8 cellular contexts compared by ENCODE assay signal in genomic region chr20:31822421-31823330, GRCh38. TPM values are rescaled to one million over a fixed set of nuclear protein-coding genes. Genes with fewer than 3 reads are reported as not detected.
DNase-seq lines count a peak whose midpoint lies in the region; ATAC-seq and TF ChIP-seq lines count a peak whose summit lies in the region.

No MANE protein-coding gene starts in this region.

- no peaks in the 10 kb centered on the region for H3K36me3 ChIP-seq in effector memory CD4-positive, alpha-beta T cell (ENCODE audit: control insufficient read depth, insufficient read depth, low read length)

- H3K36me3 Mint-ChIP-seq in activated CD8-positive, alpha-beta T cell treated with anti-CD3 and anti-CD28 coated beads, Interleukin-2, amount 10 ng/mL, durations not matched to agents 7 days and 5 days (ENCODE audit: low read depth) = no peaks in the 10 kb centered on the region

- no peaks in the 10 kb centered on the region for H3K27me3 Mint-ChIP-seq in activated CD8-positive, alpha-beta T cell treated with anti-CD3 and anti-CD28 coated beads, Interleukin-2, amount 10 ng/mL, durations not matched to agents 7 days and 5 days (ENCODE audit: low read depth)

- no peak overlapping the region for H3K4me3 Mint-ChIP-seq in activated CD8-positive, alpha-beta T cell treated with anti-CD3 and anti-CD28 coated beads, Interleukin-2, amount 10 ng/mL, durations not matched to agents 7 days and 5 days

- no peak overlapping the region for H3K27ac ChIP-seq in effector memory CD4-positive, alpha-beta T cell (ENCODE audit: insufficient read depth, low read length, poor library complexity, severe bottlenecking)

- peaks cover 16% of the 10 kb centered on the region for H3K4me1 Mint-ChIP-seq in activated CD8-positive, alpha-beta T cell treated with anti-CD3 and anti-CD28 coated beads, Interleukin-2, amount 10 ng/mL, durations not matched to agents 7 days and 5 days (ENCODE audit: low read depth)

- peaks cover 3% of the 10 kb centered on the region for H3K4me1 ChIP-seq in effector memory CD4-positive, alpha-beta T cell (ENCODE audit: control insufficient read depth, insufficient read depth, low read length, poor library complexity, severe bottlenecking)

- TF ChIP-seq CTCF in GM10248 (IDR thresholded peaks at IDR 0.05; ENCODE audit: control extremely low read depth, extremely low read depth, low read depth, missing control alignments) = peak; percentile 96

- DNase-seq in GM10248 (ENCODE audit: extremely low spot score) (peak; percentile 92), NCI-H69 (lab: John Stamatoyannopoulos, UW) (peak; percentile 98), midbrain (lab: John Stamatoyannopoulos, UW) (peak; percentile 75)
- peak; percentile 82 for DNase-seq in activated CD8-positive, alpha-beta T cell treated with anti-CD3 and anti-CD28 coated beads, Interleukin-2, amount 10 ng/mL, durations not matched to agents 7 days and 5 days
- peak; percentile 42 to 65 (median 59) for DNase-seq in effector memory CD4-positive, alpha-beta T cell
- DNase-seq in stimulated activated CD8-positive, alpha-beta memory T cell treated with anti-CD3 and anti-CD28 coated beads, Interleukin-4, amount 100 ng/mL, for 1 hour (ENCODE audit: low read depth in 2 of 2, low spot score in 1 of 2) = peak; percentile 57 to 62

- H3K27me3 ChIP-seq in effector memory CD4-positive, alpha-beta T cell (replicated peaks; ENCODE audit: control insufficient read depth, insufficient read depth, low read length, poor library complexity, severe bottlenecking) = no peaks in the 10 kb centered on the region

- H3K9me3 Mint-ChIP-seq in activated CD8-positive, alpha-beta T cell treated with anti-CD3 and anti-CD28 coated beads, Interleukin-2, amount 10 ng/mL, durations not matched to agents 7 days and 5 days (ENCODE audit: insufficient read depth) = no peaks in the 10 kb centered on the region

- H3K4me3 ChIP-seq in effector memory CD4-positive, alpha-beta T cell (ENCODE audit: insufficient read depth, low read depth, low read length, poor library complexity, severe bottlenecking) = no peak overlapping the region

- POLR2A ChIA-PET in GM10248 (lab: Yijun Ruan, JAX) = no interaction called here
- POLR2A ChIA-PET in activated CD8-positive, alpha-beta T cell treated with anti-CD3 and anti-CD28 coated beads, Interleukin-2, amount 10 ng/mL, durations not matched to agents 7 days and 5 days (lab: Charles Lee) = interaction anchor here (1.3 kb wide), 1 partner anchor 24 kb away, joined by 5 read pairs; no protein-coding TSS in a partner anchor

- CTCF ChIA-PET in GM10248 (lab: Yijun Ruan, JAX) = interaction anchor here (0.6 to 15.0 kb wide), 49 partner anchors 9 to 956 kb away, joined by 3 to 154 read pairs (median 4); partner anchors contain the start of genes BCL2L1, FOXS1 and PDRG1
- CTCF ChIA-PET in activated CD8-positive, alpha-beta T cell treated with anti-CD3 and anti-CD28 coated beads, Interleukin-2, amount 10 ng/mL, durations not matched to agents 7 days and 5 days (lab: Charles Lee) = interaction anchor here (0.6 to 3.7 kb wide), 37 partner anchors 9 to 851 kb away, joined by 3 to 53 read pairs (median 4); partner anchors contain the start of genes C20orf203, FOXS1, PDRG1 and TPX2

- ATAC-seq in HG03354 (IDR thresholded peaks at IDR 0.05; ENCODE audit: poor library complexity, severe bottlenecking, unreplicated experiment) (peak; percentile 74), HG03457 (IDR thresholded peaks at IDR 0.05; ENCODE audit: unreplicated experiment) (no peak)
- peak; percentile 86 for ATAC-seq in activated CD8-positive, alpha-beta T cell treated with anti-CD3 and anti-CD28 coated beads, Interleukin-2, amount 10 ng/mL, durations not matched to agents 7 days and 5 days

- no peaks in the 10 kb centered on the region for H3K9me3 ChIP-seq in effector memory CD4-positive, alpha-beta T cell (ENCODE audit: control insufficient read depth, low read length)

- H3K27ac Mint-ChIP-seq in activated CD8-positive, alpha-beta T cell treated with anti-CD3 and anti-CD28 coated beads, Interleukin-2, amount 10 ng/mL, durations not matched to agents 7 days and 5 days = no peak overlapping the region

RNA-seq across cellular contexts. Expression of gene MYLK2, which starts 3.5 kb away (rescaled TPM):
- under 1 TPM; 0.66 to 0.89 TPM for total RNA-seq in activated CD8-positive, alpha-beta T cell treated with anti-CD3 and anti-CD28 coated beads, Interleukin-2, amount 10 ng/mL, durations not matched to agents 7 days and 5 days

RNA-seq across cellular contexts. Expression of gene FOXS1, which starts 22.7 kb away (rescaled TPM):
- not detected for total RNA-seq in activated CD8-positive, alpha-beta T cell treated with anti-CD3 and anti-CD28 coated beads, Interleukin-2, amount 10 ng/mL, durations not matched to agents 7 days and 5 days

RNA-seq across cellular contexts. Expression of gene DUSP15, which starts 47.7 kb away (rescaled TPM):
- total RNA-seq in activated CD8-positive, alpha-beta T cell treated with anti-CD3 and anti-CD28 coated beads, Interleukin-2, amount 10 ng/mL, durations not matched to agents 7 days and 5 days = not detected

RNA-seq across cellular contexts. Expression of gene TTLL9, which starts 47.8 kb away (rescaled TPM):
- total RNA-seq in activated CD8-positive, alpha-beta T cell treated with anti-CD3 and anti-CD28 coated beads, Interleukin-2, amount 10 ng/mL, durations not matched to agents 7 days and 5 days = not detected
